Comparison of ENCODE assay signal across 29 cellular contexts in genomic region chr9:78150983-78151356, GRCh38.
"Had no signal": no experiment of that assay in that cellular context is flagged by ENCODE, and none has a peak within 500 bp of the region (broad histone marks: within the 10 kb centered on the region; RNA-seq: fewer than 3 reads in every experiment).

No MANE protein-coding gene starts in this region.

- H3K27ac Mint-ChIP-seq: naive B cell; nephron progenitor cell; progenitor cell of endocrine pancreas; stimulated activated effector memory CD8-positive, alpha-beta T cell treated with anti-CD3 and anti-CD28 coated beads, Interleukin-12 subunit alpha, Interleukin-12 subunit beta, amount 100 ng/mL, for 72 hours; type B pancreatic cell had no signal

- DNase-seq: naive B cell; naive thymus-derived CD8-positive, alpha-beta T cell; nephron progenitor cell; occipital lobe; ovary; psoas muscle; right lobe of liver; sigmoid colon; small intestine; stimulated activated CD4-positive, alpha-beta T cell treated with anti-CD3 and anti-CD28 coated beads, Interleukin-15, amount 100 ng/mL, for 24 hours; stimulated activated CD4-positive, alpha-beta T cell treated with anti-CD3 and anti-CD28 coated beads, Interleukin-2, amount 100 ng/mL, for 24 hours; stimulated activated CD4-positive, alpha-beta T cell treated with anti-CD3 and anti-CD28 coated beads, Interleukin-2, amount 100 ng/mL, for 48 hours; stimulated activated CD4-positive, alpha-beta T cell treated with anti-CD3 and anti-CD28 coated beads, Interleukin-4, amount 100 ng/mL, for 24 hours; stimulated activated naive CD4-positive, alpha-beta T cell; stimulated activated naive CD8-positive, alpha-beta T cell treated with anti-CD3 and anti-CD28 coated beads, Interleukin-15, amount 100 ng/mL, for 72 hours; stimulated activated naive CD8-positive, alpha-beta T cell treated with anti-CD3 and anti-CD28 coated beads, Interleukin-15, Interleukin-2, amounts not matched to agents 100 U/mL and 50 U/mL, for 24 hours; substantia nigra; testis; tibial artery; transverse colon; upper lobe of right lung; uterus had no signal

- H3K4me1 ChIP-seq: parathyroid adenoma, psoas muscle, right lobe of liver, sigmoid colon, suprapubic skin, testis, tibial artery, transverse colon, upper lobe of right lung, uterus had no signal

- H3K36me3 Mint-ChIP-seq: naive B cell; stimulated activated effector memory CD8-positive, alpha-beta T cell treated with anti-CD3 and anti-CD28 coated beads, Interleukin-12 subunit alpha, Interleukin-12 subunit beta, amount 100 ng/mL, for 72 hours; type B pancreatic cell had no signal

- H3K9me3 Mint-ChIP-seq: stimulated activated effector memory CD8-positive, alpha-beta T cell treated with anti-CD3 and anti-CD28 coated beads, Interleukin-12 subunit alpha, Interleukin-12 subunit beta, amount 100 ng/mL, for 72 hours had no signal

- H3K4me3 ChIP-seq: ovary, psoas muscle, right lobe of liver, sigmoid colon, suprapubic skin, testis, tibial artery, transverse colon, upper lobe of right lung, uterus had no signal

- H3K9me3 ChIP-seq: ovary, psoas muscle, right lobe of liver, sigmoid colon, suprapubic skin, testis, tibial artery, transverse colon, upper lobe of right lung, uterus had no signal

- H3K4me1 Mint-ChIP-seq: neural crest cell; stimulated activated naive CD8-positive, alpha-beta T cell treated with anti-CD3 and anti-CD28 coated beads, Interleukin-15, amount 100 ng/mL, for 72 hours had no signal

- H3K27ac ChIP-seq: ovary, parathyroid adenoma, psoas muscle, right lobe of liver, sigmoid colon, suprapubic skin, testis, tibial artery, transverse colon, upper lobe of right lung, uterus had no signal

- H2AFZ ChIP-seq: parathyroid adenoma had no signal

- H3K27me3 Mint-ChIP-seq: progenitor cell of endocrine pancreas; stimulated activated naive CD8-positive, alpha-beta T cell treated with anti-CD3 and anti-CD28 coated beads, Interleukin-15, amount 100 ng/mL, for 72 hours; type B pancreatic cell had no signal

- H3K36me3 ChIP-seq: ovary, right lobe of liver, sigmoid colon, suprapubic skin, tibial artery, transverse colon, upper lobe of right lung, uterus had no signal

- ATAC-seq: naive thymus-derived CD8-positive, alpha-beta T cell; psoas muscle; right cardiac atrium; stimulated activated effector memory CD8-positive, alpha-beta T cell treated with anti-CD3 and anti-CD28 coated beads, Interleukin-12 subunit alpha, Interleukin-12 subunit beta, amount 100 ng/mL, for 72 hours; stimulated activated naive CD8-positive, alpha-beta T cell treated with anti-CD3 and anti-CD28 coated beads, Interleukin-15, amount 100 ng/mL, for 72 hours; stimulated activated naive CD8-positive, alpha-beta T cell treated with anti-CD3 and anti-CD28 coated beads, Interleukin-15, Interleukin-2, amounts not matched to agents 100 U/mL and 50 U/mL, for 24 hours had no signal

- H3K4me3 Mint-ChIP-seq: naive B cell; naive thymus-derived CD8-positive, alpha-beta T cell; nephron progenitor cell; neural crest cell; stimulated activated effector memory CD8-positive, alpha-beta T cell treated with anti-CD3 and anti-CD28 coated beads, Interleukin-12 subunit alpha, Interleukin-12 subunit beta, amount 100 ng/mL, for 72 hours; stimulated activated naive CD8-positive, alpha-beta T cell treated with anti-CD3 and anti-CD28 coated beads, Interleukin-15, amount 100 ng/mL, for 72 hours; type B pancreatic cell had no signal

- H3K27me3 ChIP-seq: ovary, right lobe of liver, sigmoid colon, suprapubic skin, testis, tibial artery, transverse colon, upper lobe of right lung, uterus had no signal

- H3K9ac ChIP-seq: parathyroid adenoma had no signal
